ENCODE assay signal across 9 cellular contexts in the genomic region with DNA sequence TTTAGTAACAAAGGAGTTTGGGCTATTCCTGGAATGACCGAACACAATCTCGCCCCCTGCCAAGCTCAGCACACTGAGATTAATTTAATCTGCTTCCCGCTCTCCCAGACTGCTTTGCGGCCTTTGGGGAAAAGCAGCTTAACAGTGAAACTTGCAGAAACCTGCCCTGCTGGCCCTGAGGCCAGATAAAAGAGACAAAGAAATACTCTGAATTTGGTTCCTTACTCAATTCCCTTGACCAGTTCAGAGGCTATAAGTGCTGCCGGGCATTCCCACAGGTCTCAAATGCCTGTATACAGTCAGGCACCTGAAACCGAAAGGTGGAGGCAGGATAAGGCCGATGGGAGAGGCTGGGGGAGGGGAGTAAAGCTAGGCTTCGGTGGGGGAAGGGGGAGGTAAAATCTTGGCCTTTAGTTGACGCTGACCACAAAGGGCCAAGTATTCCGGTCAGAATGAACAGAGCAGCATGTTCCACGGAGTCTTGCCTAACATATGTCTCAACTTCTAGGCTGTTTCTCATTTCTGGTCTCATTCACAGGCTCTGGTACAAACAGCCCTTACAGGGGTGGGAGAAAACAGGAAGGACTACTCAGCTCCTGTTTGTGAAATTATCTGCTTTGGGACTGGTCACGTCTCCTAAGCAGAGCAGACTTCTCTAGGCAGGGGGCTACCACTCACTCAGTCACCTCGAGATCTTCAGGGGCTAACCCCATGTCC. TPM values are rescaled to one million over a fixed set of nuclear protein-coding genes. Genes with fewer than 3 reads are reported as not detected.
DNase-seq lines count a peak whose midpoint lies in the region; ATAC-seq and TF ChIP-seq lines count a peak whose summit lies in the region.
"Had no signal": no experiment of that assay in that cellular context is flagged by ENCODE, and none has a peak within 500 bp of the region (broad histone marks: within the 10 kb centered on the region; RNA-seq: fewer than 3 reads in every experiment).

No MANE protein-coding gene starts in this region.

- H3K4me3 Mint-ChIP-seq in CD4-positive, alpha-beta T cell, result no peak overlapping the region
- H3K4me3 Mint-ChIP-seq in activated T-cell treated with anti-CD3 and anti-CD28 coated beads, Interleukin-2, amount 50 U/mL, for 72 hours, result no peak overlapping the region

- ATAC-seq in Right ventricle myocardium superior (ENCODE audit: poor library complexity) (peak; percentile 63), GM21786 (IDR thresholded peaks at IDR 0.05; ENCODE audit: unreplicated experiment) (no peak)
- no peak for ATAC-seq in CD4-positive, alpha-beta T cell (ENCODE audit: poor library complexity)
- ATAC-seq in activated T-cell treated with anti-CD3 and anti-CD28 coated beads, Interleukin-2, amount 50 U/mL, for 72 hours (replicated peaks in 1 of 2), result no peak

- no peaks in the 10 kb centered on the region for H3K36me3 ChIP-seq in H7 (replicated peaks; ENCODE audit: control insufficient read depth, insufficient read depth, low read length)
- H3K36me3 ChIP-seq in adipocyte (ENCODE audit: control insufficient read depth, insufficient read depth, low read length, severe bottlenecking), result peaks cover 36% of the 10 kb centered on the region

- intact Hi-C loops in Right ventricle myocardium superior (cut with DNase I), result no loop called here
- intact Hi-C loops in CD4-positive, alpha-beta T cell (cut with DNase I, micrococcal nuclease), result no loop called here

- POLR2A ChIA-PET in CD4-positive, alpha-beta T cell (lab: Charles Lee), result interaction anchor here (1.0 kb wide), 1 partner anchor 10 kb away, joined by 3 read pairs; no protein-coding TSS in a partner anchor

- CTCF ChIA-PET in CD4-positive, alpha-beta T cell (lab: Charles Lee), result no interaction called here

- H3K36me3 Mint-ChIP-seq in CD4-positive, alpha-beta T cell (ENCODE audit: low read depth), result peaks cover 34% of the 10 kb centered on the region
- peaks cover 0 to 2% of the 10 kb centered on the region in 2 donors for H3K36me3 Mint-ChIP-seq in activated T-cell treated with anti-CD3 and anti-CD28 coated beads, Interleukin-2, amount 50 U/mL, for 72 hours (ENCODE audit: insufficient read depth in 2 of 2)

- no peaks in the 10 kb centered on the region for H3K27me3 Mint-ChIP-seq in CD4-positive, alpha-beta T cell
- no peaks in the 10 kb centered on the region for H3K27me3 Mint-ChIP-seq in activated T-cell treated with anti-CD3 and anti-CD28 coated beads, Interleukin-2, amount 50 U/mL, for 72 hours (ENCODE audit: low read depth)

- H3K9ac ChIP-seq in adipocyte (ENCODE audit: low read length), result peak overlapping the region; percentile 80

- H3K4me3 ChIP-seq in H7 (ENCODE audit: insufficient read depth, low read depth, low read length), result no peak overlapping the region
- peak overlapping the region; percentile 68 for H3K4me3 ChIP-seq in adipocyte (ENCODE audit: low read length)

- H3K4me1 ChIP-seq in adipocyte (ENCODE audit: control insufficient read depth, insufficient read depth, low read length), result peaks cover 96% of the 10 kb centered on the region

- peaks cover 56% of the 10 kb centered on the region for H3K4me1 Mint-ChIP-seq in CD4-positive, alpha-beta T cell (ENCODE audit: low read depth)
- peaks cover 37% of the 10 kb centered on the region for H3K4me1 Mint-ChIP-seq in activated T-cell treated with anti-CD3 and anti-CD28 coated beads, Interleukin-2, amount 50 U/mL, for 72 hours (ENCODE audit: low read depth)

- H3K27me3 ChIP-seq in H7 (ENCODE audit: control insufficient read depth, insufficient read depth, low read length), result no peaks in the 10 kb centered on the region; the same call in 1 of the 2 replicates
- no peaks in the 10 kb centered on the region for H3K27me3 ChIP-seq in adipocyte (replicated peaks; ENCODE audit: control insufficient read depth, insufficient read depth, low read length)
- no peaks in the 10 kb centered on the region for H3K27me3 ChIP-seq in CD4-positive, alpha-beta T cell (ENCODE audit: control insufficient read depth, insufficient read depth, low read length)

- H3K27ac ChIP-seq in CD4-positive, alpha-beta T cell (ENCODE audit: low read depth, low read length), result no peak overlapping the region

- DNase-seq in H7 (peak; percentile 44), adipocyte (ENCODE audit: low read depth) (peak; percentile 93), Right ventricle myocardium superior (peak; percentile 65), retina (peak; percentile 80), NCI-H1105 (lab: John Stamatoyannopoulos, UW) (no peak)
- no peak for DNase-seq in CD4-positive, alpha-beta T cell
- DNase-seq in activated T-cell treated with anti-CD3 and anti-CD28 coated beads, Interleukin-2, amount 50 U/mL, for 72 hours, result no peak

- H3K27ac Mint-ChIP-seq in CD4-positive, alpha-beta T cell, result no peak overlapping the region
- no peak overlapping the region for H3K27ac Mint-ChIP-seq in activated T-cell treated with anti-CD3 and anti-CD28 coated beads, Interleukin-2, amount 50 U/mL, for 72 hours

- no peaks in the 10 kb centered on the region for H3K9me3 ChIP-seq in adipocyte (ENCODE audit: control insufficient read depth, low read length)
- no peaks in the 10 kb centered on the region for H3K9me3 ChIP-seq in CD4-positive, alpha-beta T cell (ENCODE audit: control insufficient read depth, low read length)

- H3K9me3 Mint-ChIP-seq in CD4-positive, alpha-beta T cell, result no peaks in the 10 kb centered on the region
- H3K9me3 Mint-ChIP-seq in activated T-cell treated with anti-CD3 and anti-CD28 coated beads, Interleukin-2, amount 50 U/mL, for 72 hours, result no peaks in the 10 kb centered on the region

- TF ChIP-seq CTCF in CD4-positive, alpha-beta T cell (IDR thresholded peaks at IDR 0.05), result no peak

RNA-seq across cellular contexts. Expression of a gene that starts 17.8 kb away (rescaled TPM):
- total RNA-seq in H7 (2014; rRNA removed; shearing (Covaris generic)), result not detected in 2 replicates
- total RNA-seq in Right ventricle myocardium superior, result not detected
- total RNA-seq in CD4-positive, alpha-beta T cell, result not detected
- total RNA-seq in activated T-cell treated with anti-CD3 and anti-CD28 coated beads, Interleukin-2, amount 50 U/mL, for 72 hours, result not detected
- total RNA-seq: dermis microvascular lymphatic vessel endothelial cell had no signal

Comparison
In these comparisons a context has a peak if more than half of its experiments do, and no peak if none do; other contexts are left out.
1. DNase-seq: peak in H7 (single experiment), adipocyte (single experiment), Right ventricle myocardium superior (single experiment) and retina (single experiment); none in NCI-H1105 (single experiment), CD4-positive, alpha-beta T cell (0 of 10) and activated T-cell treated with anti-CD3 and anti-CD28 coated beads, Interleukin-2, amount 50 U/mL, for 72 hours (0 of 2).